In the genomic region with DNA sequence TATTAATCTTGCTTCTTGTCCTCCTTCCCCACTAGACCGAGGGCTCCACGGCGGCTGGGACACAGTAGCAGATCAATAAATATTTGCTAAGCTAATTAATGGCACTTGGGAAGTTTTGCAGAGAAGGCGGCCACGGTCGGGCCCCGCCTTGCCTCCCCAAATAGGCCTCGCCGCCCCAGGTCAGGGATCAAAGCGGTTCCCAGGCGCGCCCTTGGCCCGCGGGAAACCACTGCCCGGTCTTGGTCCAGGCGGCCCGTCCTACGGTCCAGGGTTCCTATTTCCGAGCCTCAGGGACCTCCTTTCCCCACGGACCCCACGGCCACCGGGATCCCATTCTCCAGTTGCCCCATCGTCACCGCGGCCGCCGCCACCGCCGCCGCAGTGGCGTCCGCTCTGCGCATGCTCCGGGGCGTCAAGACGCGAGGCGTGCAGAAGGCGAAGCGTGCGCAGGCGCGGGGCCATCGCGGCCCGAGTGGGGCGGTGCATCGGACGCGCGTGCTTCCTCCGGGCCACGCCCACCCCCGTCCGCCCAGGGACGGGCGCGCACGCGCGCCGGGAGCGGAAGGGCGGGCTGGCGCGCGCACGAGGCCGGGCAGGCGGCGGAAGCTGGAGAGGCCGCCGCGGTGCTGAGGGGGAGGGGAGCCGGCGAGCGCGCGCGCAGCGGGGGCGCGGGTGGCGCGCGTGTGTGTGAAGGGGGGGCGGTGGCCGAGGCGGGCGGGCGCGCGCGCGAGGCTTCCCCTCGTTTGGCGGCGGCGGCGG, we compare ENCODE assay signal across 8 cellular contexts. TPM values are rescaled to one million over a fixed set of nuclear protein-coding genes. Genes with fewer than 3 reads are reported as not detected.
DNase-seq lines count a peak whose midpoint lies in the region; ATAC-seq and TF ChIP-seq lines count a peak whose summit lies in the region.

A gene (plus strand): TSS at position 717 of the 759 bp plus-strand sequence. CDS start 23,122 bp downstream, outside the sequence.

- H3K27ac ChIP-seq in mucosa of rectum (ENCODE audit: low read depth in 2 of 2, low read length in 2 of 2), result peak within 1 kb of the TSS; percentile 79 to 90

- TF ChIP-seq POLR2A in erythroblast (IDR thresholded peaks at IDR 0.05; ENCODE audit: low read length), result peak; percentile 94

- peak within 1 kb of the TSS; percentile 93 for H3K27ac Mint-ChIP-seq in activated T-cell treated with anti-CD3 and anti-CD28 coated beads, Interleukin-2, amount 50 U/mL, for 24 hours

- H3K4me3 ChIP-seq in mucosa of rectum (ENCODE audit: low read length in 2 of 2), result peak within 1 kb of the TSS; percentile 74 to 91

- H3K4me1 ChIP-seq in mucosa of rectum (ENCODE audit: control insufficient read depth in 2 of 2, insufficient read depth in 2 of 2, low read length in 2 of 2), result peaks cover 10 to 11% of the 10 kb centered on the region in 2 donors

- H3K27me3 ChIP-seq in mucosa of rectum (ENCODE audit: control insufficient read depth in 2 of 2, insufficient read depth in 2 of 2, low read length in 2 of 2), result no peaks in the 10 kb centered on the region

- H3K27me3 Mint-ChIP-seq in activated T-cell treated with anti-CD3 and anti-CD28 coated beads, Interleukin-2, amount 50 U/mL, for 24 hours, result no peaks in the 10 kb centered on the region

- no peaks in the 10 kb centered on the region for H3K9me3 ChIP-seq in mucosa of rectum (ENCODE audit: control insufficient read depth in 2 of 2, low read length in 2 of 2)

- H3K4me1 Mint-ChIP-seq in activated T-cell treated with anti-CD3 and anti-CD28 coated beads, Interleukin-2, amount 50 U/mL, for 24 hours (ENCODE audit: low read depth), result peaks cover 44% of the 10 kb centered on the region

- H3K9ac ChIP-seq in mucosa of rectum (ENCODE audit: low read depth in 1 of 2, low read length in 2 of 2), result peak within 1 kb of the TSS; percentile 85 to 87

- H3K9me3 Mint-ChIP-seq in activated T-cell treated with anti-CD3 and anti-CD28 coated beads, Interleukin-2, amount 50 U/mL, for 24 hours, result no peaks in the 10 kb centered on the region

- DNase-seq in DMS114 treated with DMSO at 0.1 percent for 48 hours (lab: John Stamatoyannopoulos, UW; ENCODE audit: unreplicated experiment) (peak; percentile 73), KG1 (lab: John Stamatoyannopoulos, UW) (peak; percentile 95), erythroblast (lab: John Stamatoyannopoulos, UW) (peak; percentile 98 to 100)
- peak; percentile 98 for DNase-seq in activated T-cell treated with anti-CD3 and anti-CD28 coated beads, Interleukin-2, amount 50 U/mL, for 24 hours
- peak; percentile 85 to 96 for DNase-seq in stimulated activated CD8-positive, alpha-beta memory T cell treated with anti-CD3 and anti-CD28 coated beads, Interleukin-4, amount 100 ng/mL, for 4 hours (ENCODE audit: low read depth in 2 of 2, low spot score in 1 of 2)

- no peaks in the 10 kb centered on the region for H3K36me3 ChIP-seq in mucosa of rectum (ENCODE audit: control insufficient read depth in 2 of 2, insufficient read depth in 2 of 2, low read length in 2 of 2)

- H3K4me3 Mint-ChIP-seq in activated T-cell treated with anti-CD3 and anti-CD28 coated beads, Interleukin-2, amount 50 U/mL, for 24 hours, result peak within 1 kb of the TSS; percentile 89

- H3K36me3 Mint-ChIP-seq in activated T-cell treated with anti-CD3 and anti-CD28 coated beads, Interleukin-2, amount 50 U/mL, for 24 hours (ENCODE audit: low read depth), result peaks cover 24% of the 10 kb centered on the region

- ATAC-seq in GM21619 (IDR thresholded peaks at IDR 0.05; ENCODE audit: unreplicated experiment), result peak; percentile 55

TF ChIP-seq in PFSK-1, 5 proteins besides CTCF, POLR2A, EP300 and RAD21:
- TF ChIP-seq, protein P1, sequence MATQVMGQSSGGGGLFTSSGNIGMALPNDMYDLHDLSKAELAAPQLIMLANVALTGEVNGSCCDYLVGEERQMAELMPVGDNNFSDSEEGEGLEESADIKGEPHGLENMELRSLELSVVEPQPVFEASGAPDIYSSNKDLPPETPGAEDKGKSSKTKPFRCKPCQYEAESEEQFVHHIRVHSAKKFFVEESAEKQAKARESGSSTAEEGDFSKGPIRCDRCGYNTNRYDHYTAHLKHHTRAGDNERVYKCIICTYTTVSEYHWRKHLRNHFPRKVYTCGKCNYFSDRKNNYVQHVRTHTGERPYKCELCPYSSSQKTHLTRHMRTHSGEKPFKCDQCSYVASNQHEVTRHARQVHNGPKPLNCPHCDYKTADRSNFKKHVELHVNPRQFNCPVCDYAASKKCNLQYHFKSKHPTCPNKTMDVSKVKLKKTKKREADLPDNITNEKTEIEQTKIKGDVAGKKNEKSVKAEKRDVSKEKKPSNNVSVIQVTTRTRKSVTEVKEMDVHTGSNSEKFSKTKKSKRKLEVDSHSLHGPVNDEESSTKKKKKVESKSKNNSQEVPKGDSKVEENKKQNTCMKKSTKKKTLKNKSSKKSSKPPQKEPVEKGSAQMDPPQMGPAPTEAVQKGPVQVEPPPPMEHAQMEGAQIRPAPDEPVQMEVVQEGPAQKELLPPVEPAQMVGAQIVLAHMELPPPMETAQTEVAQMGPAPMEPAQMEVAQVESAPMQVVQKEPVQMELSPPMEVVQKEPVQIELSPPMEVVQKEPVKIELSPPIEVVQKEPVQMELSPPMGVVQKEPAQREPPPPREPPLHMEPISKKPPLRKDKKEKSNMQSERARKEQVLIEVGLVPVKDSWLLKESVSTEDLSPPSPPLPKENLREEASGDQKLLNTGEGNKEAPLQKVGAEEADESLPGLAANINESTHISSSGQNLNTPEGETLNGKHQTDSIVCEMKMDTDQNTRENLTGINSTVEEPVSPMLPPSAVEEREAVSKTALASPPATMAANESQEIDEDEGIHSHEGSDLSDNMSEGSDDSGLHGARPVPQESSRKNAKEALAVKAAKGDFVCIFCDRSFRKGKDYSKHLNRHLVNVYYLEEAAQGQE (IDR thresholded peaks at IDR 0.05; ENCODE audit: insufficient read depth in 1 of 2, low read depth in 2 of 2, low read length in 2 of 2), result peak in 1 of 2 experiments; percentile 42; a peak in 1 of 4 replicates
- TF ChIP-seq POLR2AphosphoS5 (IDR thresholded peaks at IDR 0.05; ENCODE audit: low read depth, low read length) (peak; percentile 94), TAF1 (IDR thresholded peaks at IDR 0.05; ENCODE audit: borderline replicate concordance, insufficient read depth, low read length) (no peak), FOXP2 (optimal IDR thresholded peaks at IDR 0.05; ENCODE audit: borderline replicate concordance, extremely low read depth, extremely low read length, insufficient read depth) (peak; percentile 96)

RNA-seq across cellular contexts. Expression of the gene that starts here (rescaled TPM):
- 190 TPM for polyA plus RNA-seq in PFSK-1 (2012; ENCODE audit: insufficient read length, low read depth)

Comparison
In these comparisons a context has a peak if more than half of its experiments do, and no peak if none do; other contexts are left out.
1. Peak in every context shown above with its lines: DNase-seq, ATAC-seq, H3K4me3 ChIP-seq and H3K27ac ChIP-seq.